Comparison of ENCODE assay signal across 1 cellular context in genomic region chr10:26481914-26482550, GRCh38.
TF ChIP-seq lines count a peak whose summit lies in the region.

No MANE protein-coding gene starts in this region.

TF ChIP-seq in GM12878, 131 proteins besides CTCF, POLR2A, EP300 and RAD21:
- peak; percentile 48 for TF ChIP-seq RUNX3 (IDR thresholded peaks at IDR 0.05; ENCODE audit: low read length)
- no peak for TF ChIP-seq NRF1 (conservative IDR thresholded peaks at IDR 0.05; ENCODE audit: low read depth, low read length)
- 0 out of 2 replicates have a peak, but pooled peaks have one; percentile 24 for TF ChIP-seq MTA2 (IDR thresholded peaks at IDR 0.05; ENCODE audit: low read depth)
- TF ChIP-seq, protein P1, sequence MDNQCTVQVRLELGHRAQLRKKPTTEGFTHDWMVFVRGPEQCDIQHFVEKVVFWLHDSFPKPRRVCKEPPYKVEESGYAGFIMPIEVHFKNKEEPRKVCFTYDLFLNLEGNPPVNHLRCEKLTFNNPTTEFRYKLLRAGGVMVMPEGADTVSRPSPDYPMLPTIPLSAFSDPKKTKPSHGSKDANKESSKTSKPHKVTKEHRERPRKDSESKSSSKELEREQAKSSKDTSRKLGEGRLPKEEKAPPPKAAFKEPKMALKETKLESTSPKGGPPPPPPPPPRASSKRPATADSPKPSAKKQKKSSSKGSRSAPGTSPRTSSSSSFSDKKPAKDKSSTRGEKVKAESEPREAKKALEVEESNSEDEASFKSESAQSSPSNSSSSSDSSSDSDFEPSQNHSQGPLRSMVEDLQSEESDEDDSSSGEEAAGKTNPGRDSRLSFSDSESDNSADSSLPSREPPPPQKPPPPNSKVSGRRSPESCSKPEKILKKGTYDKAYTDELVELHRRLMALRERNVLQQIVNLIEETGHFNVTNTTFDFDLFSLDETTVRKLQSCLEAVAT (IDR thresholded peaks at IDR 0.05): no peak
- TF ChIP-seq PKNOX1 (IDR thresholded peaks at IDR 0.05): no peak
- no peak for TF ChIP-seq E2F4 (IDR thresholded peaks at IDR 0.05; ENCODE audit: low read depth, low read length)
- TF ChIP-seq ETV6 (conservative IDR thresholded peaks at IDR 0.05 in 1 of 2, IDR thresholded peaks at IDR 0.05 in 1 of 2; ENCODE audit: borderline replicate concordance in 1 of 2, low read depth in 1 of 2): peak in 1 of 2 experiments; percentile 39; a peak in 1 of 4 replicates
- peak; percentile 84 for TF ChIP-seq SPI1 (IDR thresholded peaks at IDR 0.05; ENCODE audit: borderline replicate concordance, insufficient read depth, low read depth, low read length)
- TF ChIP-seq, protein P2, sequence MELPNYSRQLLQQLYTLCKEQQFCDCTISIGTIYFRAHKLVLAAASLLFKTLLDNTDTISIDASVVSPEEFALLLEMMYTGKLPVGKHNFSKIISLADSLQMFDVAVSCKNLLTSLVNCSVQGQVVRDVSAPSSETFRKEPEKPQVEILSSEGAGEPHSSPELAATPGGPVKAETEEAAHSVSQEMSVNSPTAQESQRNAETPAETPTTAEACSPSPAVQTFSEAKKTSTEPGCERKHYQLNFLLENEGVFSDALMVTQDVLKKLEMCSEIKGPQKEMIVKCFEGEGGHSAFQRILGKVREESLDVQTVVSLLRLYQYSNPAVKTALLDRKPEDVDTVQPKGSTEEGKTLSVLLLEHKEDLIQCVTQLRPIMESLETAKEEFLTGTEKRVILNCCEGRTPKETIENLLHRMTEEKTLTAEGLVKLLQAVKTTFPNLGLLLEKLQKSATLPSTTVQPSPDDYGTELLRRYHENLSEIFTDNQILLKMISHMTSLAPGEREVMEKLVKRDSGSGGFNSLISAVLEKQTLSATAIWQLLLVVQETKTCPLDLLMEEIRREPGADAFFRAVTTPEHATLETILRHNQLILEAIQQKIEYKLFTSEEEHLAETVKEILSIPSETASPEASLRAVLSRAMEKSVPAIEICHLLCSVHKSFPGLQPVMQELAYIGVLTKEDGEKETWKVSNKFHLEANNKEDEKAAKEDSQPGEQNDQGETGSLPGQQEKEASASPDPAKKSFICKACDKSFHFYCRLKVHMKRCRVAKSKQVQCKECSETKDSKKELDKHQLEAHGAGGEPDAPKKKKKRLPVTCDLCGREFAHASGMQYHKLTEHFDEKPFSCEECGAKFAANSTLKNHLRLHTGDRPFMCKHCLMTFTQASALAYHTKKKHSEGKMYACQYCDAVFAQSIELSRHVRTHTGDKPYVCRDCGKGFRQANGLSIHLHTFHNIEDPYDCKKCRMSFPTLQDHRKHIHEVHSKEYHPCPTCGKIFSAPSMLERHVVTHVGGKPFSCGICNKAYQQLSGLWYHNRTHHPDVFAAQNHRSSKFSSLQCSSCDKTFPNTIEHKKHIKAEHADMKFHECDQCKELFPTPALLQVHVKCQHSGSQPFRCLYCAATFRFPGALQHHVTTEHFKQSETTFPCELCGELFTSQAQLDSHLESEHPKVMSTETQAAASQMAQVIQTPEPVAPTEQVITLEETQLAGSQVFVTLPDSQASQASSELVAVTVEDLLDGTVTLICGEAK (IDR thresholded peaks at IDR 0.05; ENCODE audit: borderline replicate concordance): no peak
- TF ChIP-seq, protein P3, sequence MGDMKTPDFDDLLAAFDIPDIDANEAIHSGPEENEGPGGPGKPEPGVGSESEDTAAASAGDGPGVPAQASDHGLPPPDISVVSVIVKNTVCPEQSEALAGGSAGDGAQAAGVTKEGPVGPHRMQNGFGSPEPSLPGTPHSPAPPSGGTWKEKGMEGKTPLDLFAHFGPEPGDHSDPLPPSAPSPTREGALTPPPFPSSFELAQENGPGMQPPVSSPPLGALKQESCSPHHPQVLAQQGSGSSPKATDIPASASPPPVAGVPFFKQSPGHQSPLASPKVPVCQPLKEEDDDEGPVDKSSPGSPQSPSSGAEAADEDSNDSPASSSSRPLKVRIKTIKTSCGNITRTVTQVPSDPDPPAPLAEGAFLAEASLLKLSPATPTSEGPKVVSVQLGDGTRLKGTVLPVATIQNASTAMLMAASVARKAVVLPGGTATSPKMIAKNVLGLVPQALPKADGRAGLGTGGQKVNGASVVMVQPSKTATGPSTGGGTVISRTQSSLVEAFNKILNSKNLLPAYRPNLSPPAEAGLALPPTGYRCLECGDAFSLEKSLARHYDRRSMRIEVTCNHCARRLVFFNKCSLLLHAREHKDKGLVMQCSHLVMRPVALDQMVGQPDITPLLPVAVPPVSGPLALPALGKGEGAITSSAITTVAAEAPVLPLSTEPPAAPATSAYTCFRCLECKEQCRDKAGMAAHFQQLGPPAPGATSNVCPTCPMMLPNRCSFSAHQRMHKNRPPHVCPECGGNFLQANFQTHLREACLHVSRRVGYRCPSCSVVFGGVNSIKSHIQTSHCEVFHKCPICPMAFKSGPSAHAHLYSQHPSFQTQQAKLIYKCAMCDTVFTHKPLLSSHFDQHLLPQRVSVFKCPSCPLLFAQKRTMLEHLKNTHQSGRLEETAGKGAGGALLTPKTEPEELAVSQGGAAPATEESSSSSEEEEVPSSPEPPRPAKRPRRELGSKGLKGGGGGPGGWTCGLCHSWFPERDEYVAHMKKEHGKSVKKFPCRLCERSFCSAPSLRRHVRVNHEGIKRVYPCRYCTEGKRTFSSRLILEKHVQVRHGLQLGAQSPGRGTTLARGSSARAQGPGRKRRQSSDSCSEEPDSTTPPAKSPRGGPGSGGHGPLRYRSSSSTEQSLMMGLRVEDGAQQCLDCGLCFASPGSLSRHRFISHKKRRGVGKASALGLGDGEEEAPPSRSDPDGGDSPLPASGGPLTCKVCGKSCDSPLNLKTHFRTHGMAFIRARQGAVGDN (IDR thresholded peaks at IDR 0.05): 0 out of 2 replicates have a peak, but pooled peaks have one; percentile 41
- TF ChIP-seq ZSCAN29 (IDR thresholded peaks at IDR 0.05): 0 out of 2 replicates have a peak, but pooled peaks have one; percentile 29
